Comparison of ENCODE assay signal across 8 cellular contexts in the genomic region with DNA sequence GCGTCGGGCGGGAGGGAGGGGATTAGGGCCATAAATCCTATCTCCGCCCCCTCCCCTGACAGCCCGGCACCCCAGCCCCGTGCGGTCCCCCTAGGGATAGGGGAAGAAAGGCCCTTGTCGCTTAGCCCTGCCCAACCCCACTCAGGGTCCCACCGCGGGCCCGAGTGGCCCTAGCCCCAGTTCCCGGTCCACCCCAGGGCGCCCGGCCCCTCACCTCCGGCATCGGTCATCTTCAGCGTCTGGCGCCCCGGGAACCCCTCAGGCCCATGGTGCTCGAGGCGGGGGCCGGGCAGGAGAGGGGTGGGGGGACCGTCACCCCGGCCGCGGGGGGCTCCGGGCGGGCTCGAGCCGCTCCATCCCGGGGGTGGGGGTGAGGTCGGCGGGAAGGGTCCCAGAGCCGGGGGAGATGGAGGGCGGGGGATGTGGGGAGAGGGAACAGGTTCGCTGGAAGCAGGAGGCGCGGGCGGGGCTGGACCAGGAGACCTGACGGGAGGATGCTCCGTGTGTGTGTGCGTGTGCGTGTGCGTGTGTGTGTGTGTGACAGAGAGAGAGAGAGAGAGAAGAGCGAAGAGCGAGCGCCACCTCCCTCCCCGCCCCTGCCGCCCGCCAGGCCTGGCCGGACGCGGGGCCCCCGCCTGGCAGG. TPM values are rescaled to one million over a fixed set of nuclear protein-coding genes. Genes with fewer than 3 reads are reported as not detected.
DNase-seq lines count a peak whose midpoint lies in the region; ATAC-seq lines count a peak whose summit lies in the region.

No MANE protein-coding gene starts in this region.

- H3K27ac Mint-ChIP-seq in T-helper 2 cell treated with Interferon-gamma antibody and Interleukin-4, amounts not matched to agents 5 μg/mL and 100 μg/mL, for 36 hours = peak overlapping the region; percentile 75
- peak overlapping the region in 4 of 10 donors; percentile 25 to 82 (median 76) for H3K27ac Mint-ChIP-seq in naive thymus-derived CD8-positive, alpha-beta T cell

- peaks cover 25% of the 10 kb centered on the region for H3K36me3 Mint-ChIP-seq in T-helper 2 cell treated with Interferon-gamma antibody and Interleukin-4, amounts not matched to agents 5 μg/mL and 100 μg/mL, for 36 hours (ENCODE audit: low read depth)
- peaks cover 0 to 9% (median 0%) of the 10 kb centered on the region in 3 donors for H3K36me3 Mint-ChIP-seq in naive thymus-derived CD8-positive, alpha-beta T cell

- peak overlapping the region; percentile 71 for H3K4me3 Mint-ChIP-seq in T-helper 2 cell treated with Interferon-gamma antibody and Interleukin-4, amounts not matched to agents 5 μg/mL and 100 μg/mL, for 36 hours
- H3K4me3 Mint-ChIP-seq in naive thymus-derived CD8-positive, alpha-beta T cell = peak overlapping the region; percentile 63 to 86 (median 77)

- H3K27me3 Mint-ChIP-seq in T-helper 2 cell treated with Interferon-gamma antibody and Interleukin-4, amounts not matched to agents 5 μg/mL and 100 μg/mL, for 36 hours (ENCODE audit: low read depth) = peaks cover 39% of the 10 kb centered on the region
- peaks cover 5 to 20% (median 13%) of the 10 kb centered on the region in 5 donors for H3K27me3 Mint-ChIP-seq in naive thymus-derived CD8-positive, alpha-beta T cell

- H3K9me3 Mint-ChIP-seq in T-helper 2 cell treated with Interferon-gamma antibody and Interleukin-4, amounts not matched to agents 5 μg/mL and 100 μg/mL, for 36 hours = no peaks in the 10 kb centered on the region
- no peaks in the 10 kb centered on the region for H3K9me3 Mint-ChIP-seq in naive thymus-derived CD8-positive, alpha-beta T cell

- ATAC-seq in naive thymus-derived CD8-positive, alpha-beta T cell = peak; percentile 52 to 60
- ATAC-seq in HG02970 (IDR thresholded peaks at IDR 0.05; ENCODE audit: low FRiP score, unreplicated experiment) (no peak), HG02678 (IDR thresholded peaks at IDR 0.05; ENCODE audit: unreplicated experiment) (no peak)

- POLR2A ChIA-PET in naive thymus-derived CD8-positive, alpha-beta T cell (lab: Charles Lee) = interaction anchor here (0.6 to 2.2 kb wide), 3 partner anchors 10 to 12 kb away, joined by 3 to 10 read pairs (median 8); no protein-coding TSS in a partner anchor

- intact Hi-C loops in posterior vena cava (cut with DNase I) = loop anchor here in 1 of 2 donors (10.0 kb wide), 1 partner anchor 165 kb away; no protein-coding TSS in a partner anchor

- H3K4me1 Mint-ChIP-seq in T-helper 2 cell treated with Interferon-gamma antibody and Interleukin-4, amounts not matched to agents 5 μg/mL and 100 μg/mL, for 36 hours (ENCODE audit: low read depth) = peaks cover 32% of the 10 kb centered on the region
- peaks cover 19 to 39% (median 34%) of the 10 kb centered on the region in 4 donors for H3K4me1 Mint-ChIP-seq in naive thymus-derived CD8-positive, alpha-beta T cell

- DNase-seq in stimulated activated CD4-positive, alpha-beta T cell treated with anti-CD3 and anti-CD28 coated beads, Interleukin-4, amount 100 ng/mL, for 24 hours = peak; percentile 33
- no peak for DNase-seq in stimulated activated CD4-positive, alpha-beta T cell treated with anti-CD3 and anti-CD28 coated beads, Interleukin-2, amount 100 ng/mL, for 48 hours
- peak; percentile 18 for DNase-seq in T-helper 2 cell treated with Interferon-gamma antibody and Interleukin-4, amounts not matched to agents 5 μg/mL and 100 μg/mL, for 36 hours (ENCODE audit: low spot score)
- peak; percentile 29 for DNase-seq in effector CD4-positive, alpha-beta T cell
- DNase-seq in naive thymus-derived CD8-positive, alpha-beta T cell = peak in 7 of 10 donors; percentile 32 to 77 (median 47)
- no peak for DNase-seq in posterior vena cava (ENCODE audit: low spot score)

RNA-seq across cellular contexts. Expression of gene SAMD14, which starts 0.5 kb away (rescaled TPM):
- total RNA-seq in naive thymus-derived CD8-positive, alpha-beta T cell = under 1 TPM in 1 of 2 experiments, not detected in 1; 0.30 TPM
- not detected for polyA plus RNA-seq in naive thymus-derived CD8-positive, alpha-beta T cell
- total RNA-seq in posterior vena cava = 1 to 10 TPM; 6.6 to 6.7 TPM

RNA-seq across cellular contexts. Expression of gene PPP1R9B, which starts 21.1 kb away (rescaled TPM):
- total RNA-seq in naive thymus-derived CD8-positive, alpha-beta T cell = 10 to 100 TPM; 82.8 to 83.6 TPM
- under 1 TPM; 0.29 to 0.84 (median 0.67) TPM for polyA plus RNA-seq in naive thymus-derived CD8-positive, alpha-beta T cell
- total RNA-seq in posterior vena cava = 10 to 100 TPM; 51.4 to 53.7 TPM

RNA-seq across cellular contexts. Expression of gene PDK2, which starts 34.3 kb away (rescaled TPM):
- total RNA-seq in naive thymus-derived CD8-positive, alpha-beta T cell = 10 to 100 TPM; 44.4 to 45.3 TPM
- 10 to 100 TPM; 27.9 to 47.4 (median 40.4) TPM for polyA plus RNA-seq in naive thymus-derived CD8-positive, alpha-beta T cell
- 10 to 100 TPM; 26.0 to 27.7 TPM for total RNA-seq in posterior vena cava

RNA-seq across cellular contexts. Expression of gene SGCA, which starts 36.4 kb away (rescaled TPM):
- not detected for total RNA-seq in naive thymus-derived CD8-positive, alpha-beta T cell
- polyA plus RNA-seq in naive thymus-derived CD8-positive, alpha-beta T cell = under 1 TPM in 1 of 3 donors, not detected in 2; 0.71 TPM
- 10 to 100 TPM; 87.9 to 99.0 TPM for total RNA-seq in posterior vena cava

Comparison
In these comparisons a context has a peak if more than half of its experiments do, and no peak if none do; other contexts are left out.
1. DNase-seq: peak in stimulated activated CD4-positive, alpha-beta T cell treated with anti-CD3 and anti-CD28 coated beads, Interleukin-4, amount 100 ng/mL, for 24 hours (single experiment), T-helper 2 cell treated with Interferon-gamma antibody and Interleukin-4, amounts not matched to agents 5 μg/mL and 100 μg/mL, for 36 hours (single experiment), effector CD4-positive, alpha-beta T cell (single experiment) and naive thymus-derived CD8-positive, alpha-beta T cell (7 of 10); none in stimulated activated CD4-positive, alpha-beta T cell treated with anti-CD3 and anti-CD28 coated beads, Interleukin-2, amount 100 ng/mL, for 48 hours (0 of 2) and posterior vena cava (single experiment).
2. ATAC-seq: peak in naive thymus-derived CD8-positive, alpha-beta T cell (2 of 2); none in HG02970 (single experiment) and HG02678 (single experiment).
3. RNA of gene SAMD14, which starts 0.5 kb away (total RNA-seq): 6.6 to 6.7 TPM in posterior vena cava; 0.30 TPM in naive thymus-derived CD8-positive, alpha-beta T cell; every median in the first group is over 4 times any median in the second.